In genomic region chr4:150849016-150849415, GRCh38 we compare ENCODE assay signal across 23 cellular contexts.
A peak's percentile ranks its signal among the peaks of the same experiment; 100 is the strongest.
DNase-seq lines count a peak whose midpoint lies in the region; ATAC-seq and FAIRE-seq lines count a peak whose summit lies in the region.
"Had no signal": no experiment of that assay in that cellular context is flagged by ENCODE, and none has a peak within 500 bp of the region (broad histone marks: within the 10 kb centered on the region; RNA-seq: fewer than 3 reads in every experiment).

No MANE protein-coding gene starts in this region.

- peak; percentile 36 for ATAC-seq in activated CD4-positive, alpha-beta T cell treated with anti-CD3 and anti-CD28 coated beads for 36 hours
- ATAC-seq in esophagus mucosa (peak; percentile 62), HG03039 (IDR thresholded peaks at IDR 0.05; ENCODE audit: unreplicated experiment) (no peak)
- ATAC-seq: mucosa of descending colon, Right ventricle myocardium inferior had no signal

- POLR2A ChIA-PET in activated CD4-positive, alpha-beta T cell treated with anti-CD3 and anti-CD28 coated beads for 36 hours (lab: Charles Lee) = interaction anchor here (0.6 kb wide), 1 partner anchor 1240 kb away, joined by 3 read pairs; no protein-coding TSS in a partner anchor
- POLR2A ChIA-PET in activated CD4-positive, alpha-beta T cell treated with anti-CD3 and anti-CD28 coated beads, Interleukin-2, amount 10 ng/mL, durations not matched to agents 7 days and 5 days (lab: Charles Lee) = no interaction called here

- H3K36me3 Mint-ChIP-seq in activated CD4-positive, alpha-beta T cell treated with anti-CD3 and anti-CD28 coated beads for 36 hours (ENCODE audit: low read depth) = peaks cover 51% of the 10 kb centered on the region
- H3K36me3 Mint-ChIP-seq in activated CD4-positive, alpha-beta T cell treated with anti-CD3 and anti-CD28 coated beads, Interleukin-2, amount 10 ng/mL, durations not matched to agents 7 days and 5 days (ENCODE audit: low read depth) = peaks cover 31% of the 10 kb centered on the region

- no peak overlapping the region for H3K27ac Mint-ChIP-seq in activated CD4-positive, alpha-beta T cell treated with anti-CD3 and anti-CD28 coated beads for 36 hours
- no peak overlapping the region for H3K27ac Mint-ChIP-seq in activated CD4-positive, alpha-beta T cell treated with anti-CD3 and anti-CD28 coated beads, Interleukin-2, amount 10 ng/mL, durations not matched to agents 7 days and 5 days
- H3K27ac Mint-ChIP-seq: B cell, nephron progenitor cell had no signal

- FAIRE-seq in urothelium cell line (lab: Jason Lieb, UNC) = no peak
- FAIRE-seq: A204.1 had no signal

- H3K9me3 Mint-ChIP-seq in activated CD4-positive, alpha-beta T cell treated with anti-CD3 and anti-CD28 coated beads for 36 hours (ENCODE audit: low read depth) = no peaks in the 10 kb centered on the region
- no peaks in the 10 kb centered on the region for H3K9me3 Mint-ChIP-seq in activated CD4-positive, alpha-beta T cell treated with anti-CD3 and anti-CD28 coated beads, Interleukin-2, amount 10 ng/mL, durations not matched to agents 7 days and 5 days
- H3K9me3 Mint-ChIP-seq: nephron progenitor cell had no signal

- intact Hi-C loops in activated CD4-positive, alpha-beta T cell treated with anti-CD3 and anti-CD28 coated beads for 36 hours (cut with DNase I, micrococcal nuclease) = no loop called here

- CTCF ChIA-PET in activated CD4-positive, alpha-beta T cell treated with anti-CD3 and anti-CD28 coated beads for 36 hours (lab: Charles Lee) = interaction anchor here (0.9 kb wide), 1 partner anchor 19 kb away, joined by 6 read pairs; no protein-coding TSS in a partner anchor
- CTCF ChIA-PET in activated CD4-positive, alpha-beta T cell treated with anti-CD3 and anti-CD28 coated beads, Interleukin-2, amount 10 ng/mL, durations not matched to agents 7 days and 5 days (lab: Charles Lee) = no interaction called here

- DNase-seq in activated CD4-positive, alpha-beta T cell treated with anti-CD3 and anti-CD28 coated beads for 36 hours = no peak
- no peak for DNase-seq in activated CD4-positive, alpha-beta T cell treated with anti-CD3 and anti-CD28 coated beads, Interleukin-2, amount 10 ng/mL, durations not matched to agents 7 days and 5 days
- peak; percentile 49 for DNase-seq in SW480 (ENCODE audit: low spot score)
- DNase-seq in urothelium cell line (ENCODE audit: low spot score) = peak; percentile 47
- no peak for DNase-seq in activated gamma-delta T cell (lab: John Stamatoyannopoulos, UW)
- no peak for DNase-seq in activated effector memory CD4-positive, alpha-beta T cell treated with Interleukin-2 at 50 U/mL for 16 hours
- DNase-seq: activated naive CD4-positive, alpha-beta T cell treated with anti-CD3 and anti-CD28 coated beads, Interleukin-2, amount 50 U/mL, for 16 hours; activated T-cell treated with anti-CD3 and anti-CD28 coated beads, Interleukin-2, amount 50 U/mL, for 48 hours; effector CD4-positive, alpha-beta T cell; H7; KBM-7; left ventricle myocardium inferior; mucosa of descending colon; MV-4-11; NCI-H526 treated with DMSO at 0.1 percent for 48 hours; nephron progenitor cell; stimulated activated CD8-positive, alpha-beta memory T cell treated with anti-CD3 and anti-CD28 coated beads, Interleukin-4, amount 100 ng/mL, for 48 hours; transverse colon had no signal

- H3K4me3 Mint-ChIP-seq in activated CD4-positive, alpha-beta T cell treated with anti-CD3 and anti-CD28 coated beads for 36 hours = no peak overlapping the region
- no peak overlapping the region for H3K4me3 Mint-ChIP-seq in activated CD4-positive, alpha-beta T cell treated with anti-CD3 and anti-CD28 coated beads, Interleukin-2, amount 10 ng/mL, durations not matched to agents 7 days and 5 days
- H3K4me3 Mint-ChIP-seq: B cell, nephron progenitor cell had no signal

- H3K4me1 Mint-ChIP-seq in activated CD4-positive, alpha-beta T cell treated with anti-CD3 and anti-CD28 coated beads for 36 hours = no peaks in the 10 kb centered on the region
- H3K4me1 Mint-ChIP-seq in activated CD4-positive, alpha-beta T cell treated with anti-CD3 and anti-CD28 coated beads, Interleukin-2, amount 10 ng/mL, durations not matched to agents 7 days and 5 days = no peaks in the 10 kb centered on the region
- H3K4me1 Mint-ChIP-seq: nephron progenitor cell had no signal

- H3K27me3 Mint-ChIP-seq in activated CD4-positive, alpha-beta T cell treated with anti-CD3 and anti-CD28 coated beads for 36 hours = no peaks in the 10 kb centered on the region
- H3K27me3 Mint-ChIP-seq in activated CD4-positive, alpha-beta T cell treated with anti-CD3 and anti-CD28 coated beads, Interleukin-2, amount 10 ng/mL, durations not matched to agents 7 days and 5 days = no peaks in the 10 kb centered on the region
- H3K27me3 Mint-ChIP-seq: B cell had no signal

Comparison
In these comparisons a context has a peak if more than half of its experiments do, and no peak if none do; other contexts are left out.
1. DNase-seq: peak in SW480 (single experiment) and urothelium cell line (single experiment); none in activated CD4-positive, alpha-beta T cell treated with anti-CD3 and anti-CD28 coated beads for 36 hours (single experiment), activated CD4-positive, alpha-beta T cell treated with anti-CD3 and anti-CD28 coated beads, Interleukin-2, amount 10 ng/mL, durations not matched to agents 7 days and 5 days (single experiment), activated gamma-delta T cell (single experiment) and activated effector memory CD4-positive, alpha-beta T cell treated with Interleukin-2 at 50 U/mL for 16 hours (single experiment).